ENCODE assay signal across 9 cellular contexts in genomic region chr11:128906185-128907065, GRCh38. TPM values are rescaled to one million over a fixed set of nuclear protein-coding genes. Genes with fewer than 3 reads are reported as not detected.
DNase-seq lines count a peak whose midpoint lies in the region; ATAC-seq, FAIRE-seq and TF ChIP-seq lines count a peak whose summit lies in the region.
"Had no signal": no experiment of that assay in that cellular context is flagged by ENCODE, and none has a peak within 500 bp of the region (broad histone marks: within the 10 kb centered on the region; RNA-seq: fewer than 3 reads in every experiment).

No MANE protein-coding gene starts in this region.

- no peak for TF ChIP-seq CTCF in Calu3 (IDR thresholded peaks at IDR 0.05; ENCODE audit: unreplicated experiment)
- TF ChIP-seq CTCF in fibroblast of villous mesenchyme (IDR thresholded peaks at IDR 0.05; ENCODE audit: insufficient read depth, low read depth, low read length) = no peak
- TF ChIP-seq CTCF in osteoblast (IDR thresholded peaks at IDR 0.05; ENCODE audit: extremely low read depth, low read depth, low read length) = no peak

- H3K9ac ChIP-seq in SK-N-MC (ENCODE audit: insufficient read length) = no peak overlapping the region

- H3K9me3 ChIP-seq in SK-N-MC (ENCODE audit: low read depth, low read length) = no peaks in the 10 kb centered on the region
- H3K9me3 ChIP-seq in osteoblast (ENCODE audit: low read depth, low read length) = no peaks in the 10 kb centered on the region

- no peak overlapping the region for H3K27ac Mint-ChIP-seq in Calu3 (ENCODE audit: unreplicated experiment)

- H2AFZ ChIP-seq in osteoblast (ENCODE audit: low read length) = no peak overlapping the region

- H3K4me3 Mint-ChIP-seq in Calu3 (ENCODE audit: low read depth, unreplicated experiment) = peak overlapping the region; percentile 72

- H3K36me3 ChIP-seq in SK-N-MC (ENCODE audit: insufficient read depth, low read length) (no peaks in the 10 kb centered on the region), osteoblast (ENCODE audit: insufficient read depth, low read length) (no peaks in the 10 kb centered on the region)

- no peak for FAIRE-seq in GM19239 (lab: Jason Lieb, UNC)
- FAIRE-seq: small intestine had no signal

- H3K4me1 Mint-ChIP-seq in Calu3 (ENCODE audit: low read depth, unreplicated experiment) = no peaks in the 10 kb centered on the region

- H3K4me1 ChIP-seq in osteoblast (ENCODE audit: insufficient read depth, low read length) = peaks cover 46% of the 10 kb centered on the region

- peaks cover 7% of the 10 kb centered on the region for H3K36me3 Mint-ChIP-seq in Calu3 (ENCODE audit: insufficient read depth, unreplicated experiment)

- H3K4me3 ChIP-seq in SK-N-MC = peak overlapping the region; percentile 86
- peak overlapping the region; percentile 65 for H3K4me3 ChIP-seq in fibroblast of villous mesenchyme (ENCODE audit: low read depth, low read length)
- H3K4me3 ChIP-seq in osteoblast (ENCODE audit: insufficient read depth, low read length) = peak overlapping the region; percentile 73

- no peaks in the 10 kb centered on the region for H3K27me3 Mint-ChIP-seq in Calu3 (ENCODE audit: unreplicated experiment)

- CTCF ChIA-PET in Calu3 (lab: Charles Lee) = interaction anchor here (0.7 to 2.2 kb wide), 8 partner anchors 14 to 149 kb away, joined by 3 to 16 read pairs (median 4); no protein-coding TSS in a partner anchor

- BruUV-seq in Calu3 (replicated peaks; lab: Mats Ljungman, UMichigan) = no TSS peak

- peak overlapping the region; percentile 78 for H3K4me2 ChIP-seq in osteoblast (ENCODE audit: insufficient read depth, low read length)

- H3K9me3 Mint-ChIP-seq in Calu3 (ENCODE audit: low read depth, unreplicated experiment) = no peaks in the 10 kb centered on the region

- intact Hi-C loops in Calu3 (cut with micrococcal nuclease; ENCODE audit: unreplicated experiment) = no loop called here

- DNase-seq in Calu3 (no peak), SK-N-MC (ENCODE audit: low read depth, low spot score) (no peak), fibroblast of villous mesenchyme (ENCODE audit: low read depth) (no peak), osteoblast (ENCODE audit: insufficient read length, low spot score, missing footprints) (no peak), GM19239 (ENCODE audit: insufficient read length, low spot score) (no peak), AG20443 (ENCODE audit: low spot score) (no peak), hippocampal formation (lab: John Stamatoyannopoulos, UW) (no peak)

- H4K20me1 ChIP-seq in osteoblast (ENCODE audit: insufficient read depth, low read length) = no peaks in the 10 kb centered on the region

- H3K27me3 ChIP-seq in osteoblast (ENCODE audit: insufficient read depth, low read length) = no peaks in the 10 kb centered on the region

- no peak overlapping the region for H3K27ac ChIP-seq in SK-N-MC
- H3K27ac ChIP-seq in osteoblast (ENCODE audit: low read depth, low read length) = no peak overlapping the region

- no peak for ATAC-seq in GM18907 (IDR thresholded peaks at IDR 0.05; ENCODE audit: unreplicated experiment)

- H3K79me2 ChIP-seq in osteoblast (ENCODE audit: insufficient read depth, low read length) = no peaks in the 10 kb centered on the region

RNA-seq across cellular contexts. Expression of gene KCNJ5, which starts 15.3 kb away (rescaled TPM):
- total RNA-seq in Calu3 (2022) (not detected in 2 replicates), fibroblast of villous mesenchyme (under 0.01 TPM in 1 of 2 replicates, not detected in the other), osteoblast (0.29 and 0.36 TPM in 2 replicates)

RNA-seq across cellular contexts. Expression of gene TP53AIP1, which starts 36.2 kb away (rescaled TPM):
- total RNA-seq in Calu3 (2022) = 0.61 and 0.78 TPM in 2 replicates
- not detected in 2 replicates for total RNA-seq in fibroblast of villous mesenchyme
- under 0.01 TPM in 1 of 2 replicates, not detected in the other for total RNA-seq in osteoblast

RNA-seq across cellular contexts. Expression of gene KCNJ1, which starts 39.3 kb away (rescaled TPM):
- total RNA-seq in Calu3 (2022) = 0.17 TPM in 1 of 2 replicates, not detected in the other
- under 0.01 TPM in 1 of 2 replicates, not detected in the other for total RNA-seq in fibroblast of villous mesenchyme
- not detected in 2 replicates for total RNA-seq in osteoblast
